In the genomic region with DNA sequence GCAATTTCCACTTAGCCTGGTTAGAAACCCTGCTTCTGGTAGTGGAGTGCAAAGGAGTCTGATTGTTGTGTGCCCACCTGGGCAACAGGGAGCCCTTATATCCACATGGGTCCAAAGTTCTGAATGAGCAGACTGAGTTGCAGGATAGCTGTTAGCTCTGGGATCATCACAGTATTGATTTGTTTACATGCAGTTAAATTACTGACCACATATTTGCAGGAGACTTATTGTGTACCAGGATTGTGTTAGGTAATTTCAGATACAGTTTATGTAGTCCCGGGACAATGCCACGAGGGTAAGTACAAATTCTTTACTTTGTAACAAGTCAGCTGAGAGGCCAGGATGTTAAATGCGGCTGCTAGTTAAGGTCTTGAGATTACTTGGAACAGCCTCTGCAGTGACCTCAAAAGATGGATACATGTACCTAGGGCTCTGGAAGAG, we compare ENCODE assay signal across 1 cellular context.
A peak's percentile ranks its signal among the peaks of the same experiment; 100 is the strongest.
TF ChIP-seq lines count a peak whose summit lies in the region.

No MANE protein-coding gene starts in this region.

TF ChIP-seq in HepG2, 621 proteins besides CTCF, POLR2A, EP300 and RAD21 (continued from another document and continues in another):
- TF ChIP-seq HNF1A (IDR thresholded peaks at IDR 0.05; ENCODE audit: low read depth) (peak; percentile 65; the same call in 1 of the 2 replicates), HNF1A (CRISPR knock-in tag; IDR thresholded peaks at IDR 0.05; ENCODE audit: borderline replicate concordance) (peak; percentile 85; the same call in 1 of the 2 replicates), ZNF383 (CRISPR knock-in tag; IDR thresholded peaks at IDR 0.05; ENCODE audit: borderline replicate concordance) (no peak), MIXL1 (CRISPR knock-in tag; IDR thresholded peaks at IDR 0.05) (peak; percentile 97), LCORL (IDR thresholded peaks at IDR 0.05) (no peak), LCORL (CRISPR knock-in tag; IDR thresholded peaks at IDR 0.05) (peak; percentile 83), RFXANK (CRISPR knock-in tag; IDR thresholded peaks at IDR 0.05) (no peak), CENPBD1 (CRISPR knock-in tag; IDR thresholded peaks at IDR 0.05; ENCODE audit: borderline replicate concordance, low read depth) (no peak), ZKSCAN5 (CRISPR knock-in tag; IDR thresholded peaks at IDR 0.05) (no peak), SMARCE1 (IDR thresholded peaks at IDR 0.05; ENCODE audit: borderline replicate concordance) (no peak), PRMT3 (CRISPR knock-in tag; IDR thresholded peaks at IDR 0.05; ENCODE audit: borderline replicate concordance, low read depth) (no peak), ZNF124 (CRISPR knock-in tag; IDR thresholded peaks at IDR 0.05) (0 out of 2 replicates have a peak, but pooled peaks have one; percentile 58), ISX (CRISPR knock-in tag; conservative IDR thresholded peaks at IDR 0.05) (no peak), NFKB2 (CRISPR knock-in tag; IDR thresholded peaks at IDR 0.05; ENCODE audit: borderline replicate concordance) (no peak), HNF4A (CRISPR knock-in tag; IDR thresholded peaks at IDR 0.05) (peak; percentile 97), ZNF138 (CRISPR knock-in tag; IDR thresholded peaks at IDR 0.05; ENCODE audit: low read depth) (no peak), HMG20A (CRISPR knock-in tag; IDR thresholded peaks at IDR 0.05; ENCODE audit: borderline replicate concordance) (peak; percentile 97), SATB2 (CRISPR knock-in tag; IDR thresholded peaks at IDR 0.05) (no peak), MATR3 (CRISPR knock-in tag; IDR thresholded peaks at IDR 0.05) (no peak), SMAD3 (CRISPR knock-in tag; IDR thresholded peaks at IDR 0.05) (peak; percentile 91), SETDB1 (CRISPR knock-in tag; IDR thresholded peaks at IDR 0.05; ENCODE audit: borderline replicate concordance) (no peak), SIN3B (IDR thresholded peaks at IDR 0.05; ENCODE audit: low read length) (no peak), GRHL1 (CRISPR knock-in tag; conservative IDR thresholded peaks at IDR 0.05) (no peak), ZNF709 (CRISPR knock-in tag; IDR thresholded peaks at IDR 0.05) (no peak), KLF16 (CRISPR knock-in tag; IDR thresholded peaks at IDR 0.05) (peak in 1 of 2 experiments; percentile 84; a peak in 1 of 4 replicates), CREM (IDR thresholded peaks at IDR 0.05) (peak; percentile 75), CREM (CRISPR knock-in tag; IDR thresholded peaks at IDR 0.05) (no peak), ZBTB3 (CRISPR knock-in tag; IDR thresholded peaks at IDR 0.05; ENCODE audit: borderline replicate concordance, low read depth) (no peak), HDAC2 (CRISPR knock-in tag; IDR thresholded peaks at IDR 0.05) (peak; percentile 92), ZNF724P (CRISPR knock-in tag; IDR thresholded peaks at IDR 0.05; ENCODE audit: borderline replicate concordance) (no peak), GATAD2A (CRISPR knock-in tag; IDR thresholded peaks at IDR 0.05) (peak; percentile 99), ZNF281 (CRISPR knock-in tag; IDR thresholded peaks at IDR 0.05; ENCODE audit: borderline replicate concordance) (peak; percentile 64; the same call in 1 of the 2 replicates), HCFC1 (IDR thresholded peaks at IDR 0.05; ENCODE audit: low read depth, low read length) (no peak), FOXC1 (CRISPR knock-in tag; IDR thresholded peaks at IDR 0.05; ENCODE audit: borderline replicate concordance) (no peak), MXD4 (CRISPR knock-in tag; IDR thresholded peaks at IDR 0.05) (no peak; the same call in 1 of the 2 replicates), POLR2AphosphoS5 (IDR thresholded peaks at IDR 0.05; ENCODE audit: low read depth, low read length) (no peak), ZNF7 (CRISPR knock-in tag; IDR thresholded peaks at IDR 0.05) (no peak), ZNF432 (CRISPR knock-in tag; IDR thresholded peaks at IDR 0.05; ENCODE audit: borderline replicate concordance) (no peak), REXO4 (CRISPR knock-in tag; IDR thresholded peaks at IDR 0.05; ENCODE audit: borderline replicate concordance) (no peak), ZNF678 (CRISPR knock-in tag; IDR thresholded peaks at IDR 0.05) (no peak), SOX6 (IDR thresholded peaks at IDR 0.05) (no peak), SOX6 (CRISPR knock-in tag; IDR thresholded peaks at IDR 0.05) (peak; percentile 99)
- TF ChIP-seq, protein P1, sequence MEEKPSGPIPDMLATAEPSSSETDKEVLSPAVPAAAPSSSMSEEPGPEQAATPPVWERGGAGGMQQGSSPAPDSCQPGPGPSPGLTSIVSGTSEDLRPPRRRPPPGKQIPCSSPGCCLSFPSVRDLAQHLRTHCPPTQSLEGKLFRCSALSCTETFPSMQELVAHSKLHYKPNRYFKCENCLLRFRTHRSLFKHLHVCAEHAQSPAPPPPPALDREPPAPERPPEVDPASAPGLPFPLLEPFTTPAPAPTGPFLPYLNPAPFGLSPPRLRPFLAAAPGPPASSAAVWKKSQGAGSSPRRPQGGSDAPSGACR (CRISPR knock-in tag; IDR thresholded peaks at IDR 0.05): no peak
- TF ChIP-seq, protein P2, sequence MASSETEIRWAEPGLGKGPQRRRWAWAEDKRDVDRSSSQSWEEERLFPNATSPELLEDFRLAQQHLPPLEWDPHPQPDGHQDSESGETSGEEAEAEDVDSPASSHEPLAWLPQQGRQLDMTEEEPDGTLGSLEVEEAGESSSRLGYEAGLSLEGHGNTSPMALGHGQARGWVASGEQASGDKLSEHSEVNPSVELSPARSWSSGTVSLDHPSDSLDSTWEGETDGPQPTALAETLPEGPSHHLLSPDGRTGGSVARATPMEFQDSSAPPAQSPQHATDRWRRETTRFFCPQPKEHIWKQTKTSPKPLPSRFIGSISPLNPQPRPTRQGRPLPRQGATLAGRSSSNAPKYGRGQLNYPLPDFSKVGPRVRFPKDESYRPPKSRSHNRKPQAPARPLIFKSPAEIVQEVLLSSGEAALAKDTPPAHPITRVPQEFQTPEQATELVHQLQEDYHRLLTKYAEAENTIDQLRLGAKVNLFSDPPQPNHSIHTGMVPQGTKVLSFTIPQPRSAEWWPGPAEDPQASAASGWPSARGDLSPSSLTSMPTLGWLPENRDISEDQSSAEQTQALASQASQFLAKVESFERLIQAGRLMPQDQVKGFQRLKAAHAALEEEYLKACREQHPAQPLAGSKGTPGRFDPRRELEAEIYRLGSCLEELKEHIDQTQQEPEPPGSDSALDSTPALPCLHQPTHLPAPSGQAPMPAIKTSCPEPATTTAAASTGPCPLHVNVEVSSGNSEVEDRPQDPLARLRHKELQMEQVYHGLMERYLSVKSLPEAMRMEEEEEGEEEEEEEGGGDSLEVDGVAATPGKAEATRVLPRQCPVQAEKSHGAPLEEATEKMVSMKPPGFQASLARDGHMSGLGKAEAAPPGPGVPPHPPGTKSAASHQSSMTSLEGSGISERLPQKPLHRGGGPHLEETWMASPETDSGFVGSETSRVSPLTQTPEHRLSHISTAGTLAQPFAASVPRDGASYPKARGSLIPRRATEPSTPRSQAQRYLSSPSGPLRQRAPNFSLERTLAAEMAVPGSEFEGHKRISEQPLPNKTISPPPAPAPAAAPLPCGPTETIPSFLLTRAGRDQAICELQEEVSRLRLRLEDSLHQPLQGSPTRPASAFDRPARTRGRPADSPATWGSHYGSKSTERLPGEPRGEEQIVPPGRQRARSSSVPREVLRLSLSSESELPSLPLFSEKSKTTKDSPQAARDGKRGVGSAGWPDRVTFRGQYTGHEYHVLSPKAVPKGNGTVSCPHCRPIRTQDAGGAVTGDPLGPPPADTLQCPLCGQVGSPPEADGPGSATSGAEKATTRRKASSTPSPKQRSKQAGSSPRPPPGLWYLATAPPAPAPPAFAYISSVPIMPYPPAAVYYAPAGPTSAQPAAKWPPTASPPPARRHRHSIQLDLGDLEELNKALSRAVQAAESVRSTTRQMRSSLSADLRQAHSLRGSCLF (CRISPR knock-in tag; IDR thresholded peaks at IDR 0.05; ENCODE audit: borderline replicate concordance): no peak
- TF ChIP-seq, protein P3, sequence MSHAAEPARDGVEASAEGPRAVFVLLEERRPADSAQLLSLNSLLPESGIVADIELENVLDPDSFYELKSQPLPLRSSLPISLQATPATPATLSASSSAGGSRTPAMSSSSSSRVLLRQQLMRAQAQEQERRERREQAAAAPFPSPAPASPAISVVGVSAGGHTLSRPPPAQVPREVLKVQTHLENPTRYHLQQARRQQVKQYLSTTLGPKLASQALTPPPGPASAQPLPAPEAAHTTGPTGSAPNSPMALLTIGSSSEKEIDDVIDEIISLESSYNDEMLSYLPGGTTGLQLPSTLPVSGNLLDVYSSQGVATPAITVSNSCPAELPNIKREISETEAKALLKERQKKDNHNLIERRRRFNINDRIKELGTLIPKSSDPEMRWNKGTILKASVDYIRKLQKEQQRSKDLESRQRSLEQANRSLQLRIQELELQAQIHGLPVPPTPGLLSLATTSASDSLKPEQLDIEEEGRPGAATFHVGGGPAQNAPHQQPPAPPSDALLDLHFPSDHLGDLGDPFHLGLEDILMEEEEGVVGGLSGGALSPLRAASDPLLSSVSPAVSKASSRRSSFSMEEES (CRISPR knock-in tag; IDR thresholded peaks at IDR 0.05): peak; percentile 79
- TF ChIP-seq, protein P4, sequence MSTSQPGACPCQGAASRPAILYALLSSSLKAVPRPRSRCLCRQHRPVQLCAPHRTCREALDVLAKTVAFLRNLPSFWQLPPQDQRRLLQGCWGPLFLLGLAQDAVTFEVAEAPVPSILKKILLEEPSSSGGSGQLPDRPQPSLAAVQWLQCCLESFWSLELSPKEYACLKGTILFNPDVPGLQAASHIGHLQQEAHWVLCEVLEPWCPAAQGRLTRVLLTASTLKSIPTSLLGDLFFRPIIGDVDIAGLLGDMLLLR (CRISPR knock-in tag; IDR thresholded peaks at IDR 0.05): no peak
- TF ChIP-seq, protein P5, sequence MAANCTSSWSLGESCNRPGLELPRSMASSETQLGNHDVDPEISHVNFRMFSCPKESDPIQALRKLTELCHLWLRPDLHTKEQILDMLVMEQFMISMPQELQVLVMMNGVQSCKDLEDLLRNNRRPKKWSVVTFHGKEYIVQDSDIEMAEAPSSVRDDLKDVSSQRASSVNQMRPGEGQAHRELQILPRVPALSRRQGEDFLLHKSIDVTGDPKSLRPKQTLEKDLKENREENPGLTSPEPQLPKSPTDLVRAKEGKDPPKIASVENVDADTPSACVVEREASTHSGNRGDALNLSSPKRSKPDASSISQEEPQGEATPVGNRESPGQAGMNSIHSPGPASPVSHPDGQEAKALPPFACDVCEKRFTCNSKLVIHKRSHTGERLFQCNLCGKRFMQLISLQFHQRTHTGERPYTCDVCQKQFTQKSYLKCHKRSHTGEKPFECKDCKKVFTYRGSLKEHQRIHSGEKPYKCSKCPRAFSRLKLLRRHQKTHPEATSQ (CRISPR knock-in tag; IDR thresholded peaks at IDR 0.05; ENCODE audit: borderline replicate concordance): no peak
